In the genomic region with DNA sequence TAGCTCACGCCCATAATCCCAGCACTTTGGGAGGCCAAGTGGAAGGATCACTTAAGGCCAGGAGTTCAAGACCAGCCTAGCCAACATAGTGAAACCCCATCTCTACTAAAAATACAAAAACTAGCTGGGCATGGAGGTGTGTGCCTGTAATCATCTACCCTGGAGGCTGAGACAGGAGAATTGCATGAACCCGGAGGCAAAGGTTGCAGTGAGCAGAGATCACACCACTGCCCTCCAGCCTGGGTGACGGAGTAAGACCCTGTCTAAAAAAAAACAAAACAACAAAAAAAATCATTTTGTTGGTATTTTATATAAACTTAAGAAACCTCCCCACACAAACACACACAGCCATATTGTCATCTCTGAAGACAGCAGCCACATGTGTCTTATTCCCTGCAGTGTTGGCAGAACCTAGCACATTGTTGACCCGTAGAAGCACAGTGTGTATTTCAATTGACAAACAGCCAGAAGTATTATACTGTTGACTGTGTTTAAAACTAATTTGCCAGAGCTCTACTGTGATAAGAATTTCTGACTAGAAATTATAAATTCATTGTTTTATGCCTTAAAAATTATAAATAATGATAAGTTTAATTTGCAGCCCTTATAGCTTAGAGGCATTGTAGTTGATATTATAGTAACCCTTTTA, we compare ENCODE assay signal across 22 cellular contexts.
"Had no signal": no experiment of that assay in that cellular context is flagged by ENCODE, and none has a peak within 500 bp of the region (broad histone marks: within the 10 kb centered on the region; RNA-seq: fewer than 3 reads in every experiment).

No MANE protein-coding gene starts in this region.

- H3K4me3 ChIP-seq: colonic mucosa, esophagus squamous epithelium, heart right ventricle, lung, mucosa of descending colon, neural progenitor cell, right atrium auricular region, sigmoid colon, testis, tibial artery had no signal

- H3K4me1 ChIP-seq: colonic mucosa, esophagus squamous epithelium, parathyroid adenoma, right atrium auricular region, sigmoid colon, testis, tibial artery had no signal

- H3K27ac ChIP-seq: colonic mucosa, esophagus squamous epithelium, heart right ventricle, neural progenitor cell, parathyroid adenoma, right atrium auricular region, sigmoid colon, testis, tibial artery had no signal

- H2AFZ ChIP-seq: neural progenitor cell, parathyroid adenoma had no signal

- ATAC-seq: heart right ventricle; left ventricle myocardium superior; mucosa of descending colon; stimulated activated effector memory CD8-positive, alpha-beta T cell treated with anti-CD3 and anti-CD28 coated beads, Interleukin-12 subunit alpha, Interleukin-12 subunit beta, amount 100 ng/mL, for 72 hours; stimulated activated naive CD8-positive, alpha-beta T cell treated with anti-CD3 and anti-CD28 coated beads, Interleukin-15, Interleukin-2, amounts not matched to agents 100 U/mL and 50 U/mL, for 24 hours had no signal

- H3K27me3 ChIP-seq: colonic mucosa, esophagus squamous epithelium, heart right ventricle, neural progenitor cell, right atrium auricular region, sigmoid colon, testis, tibial artery had no signal

- H3K79me2 ChIP-seq: parathyroid adenoma had no signal

- H3K9me3 ChIP-seq: colonic mucosa, mucosa of descending colon, right atrium auricular region, sigmoid colon, testis, tibial artery had no signal

- H3K36me3 ChIP-seq: colonic mucosa, neural progenitor cell, right atrium auricular region had no signal

- DNase-seq: colonic mucosa; effector CD8-positive, alpha-beta T cell; endodermal cell; esophagus squamous epithelium; glutamatergic neuron; heart right ventricle; left colon; left ventricle myocardium superior; mucosa of descending colon; naive B cell; sigmoid colon; stimulated activated CD4-positive, alpha-beta T cell treated with anti-CD3 and anti-CD28 coated beads, Interleukin-2, amount 100 ng/mL, for 24 hours; stimulated activated CD4-positive, alpha-beta T cell treated with anti-CD3 and anti-CD28 coated beads, Interleukin-4, amount 100 ng/mL, for 24 hours; stimulated activated naive CD8-positive, alpha-beta T cell treated with anti-CD3 and anti-CD28 coated beads, Interleukin-15, Interleukin-2, amounts not matched to agents 100 U/mL and 50 U/mL, for 24 hours; substantia nigra; testis; tibial artery had no signal

- H3K9ac ChIP-seq: neural progenitor cell, parathyroid adenoma had no signal

- H3K4me2 ChIP-seq: neural progenitor cell had no signal
